Comparison of ENCODE assay signal across 17 cellular contexts in the genomic region with DNA sequence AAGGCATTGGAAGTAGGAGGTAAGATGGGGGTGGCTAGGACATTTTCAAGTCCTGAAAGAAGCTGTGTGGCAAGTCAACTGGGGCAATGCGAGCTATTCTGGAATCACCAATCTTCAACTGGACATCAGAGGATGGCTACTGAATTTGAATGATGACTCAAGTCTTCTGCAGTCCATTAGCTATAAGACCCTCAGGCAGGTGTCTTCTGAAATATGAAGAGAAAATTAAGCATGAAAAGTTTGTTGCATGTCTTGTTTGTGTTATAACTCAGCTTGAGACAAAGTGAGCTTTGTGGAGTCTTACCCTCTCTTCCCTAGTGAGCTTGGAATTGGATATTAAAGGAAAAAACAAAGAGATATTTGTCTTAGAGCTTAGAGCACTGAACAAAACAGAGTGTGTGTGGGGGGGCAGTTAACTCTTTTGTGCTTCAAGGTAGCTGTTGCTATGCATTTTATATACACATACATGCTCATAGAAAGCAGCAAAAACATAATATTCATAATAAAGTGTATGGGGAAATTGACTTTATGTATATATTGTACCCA.
"Had no signal": no experiment of that assay in that cellular context is flagged by ENCODE, and none has a peak within 500 bp of the region (broad histone marks: within the 10 kb centered on the region; RNA-seq: fewer than 3 reads in every experiment).

No MANE protein-coding gene starts in this region.

- DNase-seq: islet precursor cell; left ventricle myocardium inferior; naive B cell; natural killer cell; nephron progenitor cell; ovary; posterior cingulate gyrus; retina; right cardiac atrium; sigmoid colon; small intestine; spleen; stimulated activated CD4-positive, alpha-beta T cell treated with anti-CD3 and anti-CD28 coated beads, Interleukin-4, amount 100 ng/mL, for 24 hours; stimulated activated naive CD4-positive, alpha-beta T cell; tibial artery; upper lobe of right lung had no signal

- ATAC-seq: natural killer cell; right cardiac atrium; stimulated activated effector memory CD8-positive, alpha-beta T cell treated with anti-CD3 and anti-CD28 coated beads, Interleukin-12 subunit alpha, Interleukin-12 subunit beta, amount 100 ng/mL, for 72 hours; upper lobe of right lung had no signal
